Comparison of ENCODE assay signal across 8 cellular contexts in the genomic region with DNA sequence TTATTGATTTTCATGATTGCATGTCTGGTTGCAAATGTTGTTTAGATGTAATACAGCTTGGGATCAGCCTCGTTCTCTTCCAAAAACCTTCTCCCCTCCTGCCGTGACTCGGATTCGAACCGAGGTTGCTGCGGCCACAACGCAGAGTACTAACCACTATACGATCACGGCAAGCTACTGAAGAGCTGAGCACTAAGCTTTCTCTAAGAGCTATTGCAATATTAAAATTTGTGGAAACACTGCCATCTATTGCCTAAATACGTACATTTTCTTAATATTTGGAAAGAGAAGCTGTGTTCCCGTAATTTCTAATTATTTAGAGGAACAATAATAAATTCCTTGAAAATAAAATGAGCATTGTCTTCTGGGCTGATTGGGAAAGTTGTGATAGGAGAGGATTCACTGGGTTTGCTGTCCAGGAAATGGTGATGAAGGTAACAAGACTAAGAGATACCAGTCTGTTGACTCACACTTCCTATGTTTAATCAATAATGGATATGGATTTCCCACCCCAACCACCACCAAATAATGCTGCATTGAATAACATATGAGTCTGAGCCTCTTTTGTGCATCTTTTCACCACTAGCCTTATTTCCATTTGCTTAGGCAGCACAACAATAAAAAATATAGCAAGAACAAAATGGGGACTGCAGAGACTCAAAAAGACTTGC.
DNase-seq lines count a peak whose midpoint lies in the region; ATAC-seq and TF ChIP-seq lines count a peak whose summit lies in the region.

No MANE protein-coding gene starts in this region.

- no peak for ATAC-seq in stimulated activated naive CD8-positive, alpha-beta T cell treated with anti-CD3 and anti-CD28 coated beads, Interleukin-15, amount 100 ng/mL, for 72 hours

- DNase-seq in DMS79 (lab: John Stamatoyannopoulos, UW) (peak; percentile 64), MG63 (peak; percentile 96), amniotic stem cell (lab: John Stamatoyannopoulos, UW) (peak; percentile 30), hypothalamus (lab: John Stamatoyannopoulos, UW) (peak in 27 of 51 donors; percentile 2 to 80 (median 39)), epidermal melanocyte (ENCODE audit: insufficient read length, low spot score) (no peak), nephron progenitor cell (no peak)
- DNase-seq in stimulated activated naive CD8-positive, alpha-beta T cell treated with anti-CD3 and anti-CD28 coated beads, Interleukin-15, amount 100 ng/mL, for 72 hours, result no peak
- DNase-seq in stimulated activated CD4-positive, alpha-beta T cell treated with anti-CD3 and anti-CD28 coated beads, Interleukin-12 subunit alpha, Interleukin-12 subunit beta, amount 100 ng/mL, for 4 hours, result no peak

- H3K9me3 ChIP-seq in MG63, result peaks cover 15% of the 10 kb centered on the region

- peaks cover 5% of the 10 kb centered on the region for H3K4me1 Mint-ChIP-seq in stimulated activated naive CD8-positive, alpha-beta T cell treated with anti-CD3 and anti-CD28 coated beads, Interleukin-15, amount 100 ng/mL, for 72 hours
- peaks cover 11% of the 10 kb centered on the region for H3K4me1 Mint-ChIP-seq in nephron progenitor cell

- no peak for TF ChIP-seq CTCF in nephron progenitor cell (IDR thresholded peaks at IDR 0.05)

- H3K4me3 Mint-ChIP-seq in stimulated activated naive CD8-positive, alpha-beta T cell treated with anti-CD3 and anti-CD28 coated beads, Interleukin-15, amount 100 ng/mL, for 72 hours, result peak overlapping the region in 1 of 2 donors; percentile 42
- H3K4me3 Mint-ChIP-seq in nephron progenitor cell, result no peak overlapping the region

- no peaks in the 10 kb centered on the region for H3K36me3 ChIP-seq in MG63

- H3K9me3 Mint-ChIP-seq in stimulated activated naive CD8-positive, alpha-beta T cell treated with anti-CD3 and anti-CD28 coated beads, Interleukin-15, amount 100 ng/mL, for 72 hours, result no peaks in the 10 kb centered on the region
- peaks cover 9% of the 10 kb centered on the region for H3K9me3 Mint-ChIP-seq in nephron progenitor cell

- no peak overlapping the region for H3K27ac Mint-ChIP-seq in stimulated activated naive CD8-positive, alpha-beta T cell treated with anti-CD3 and anti-CD28 coated beads, Interleukin-15, amount 100 ng/mL, for 72 hours
- H3K27ac Mint-ChIP-seq in nephron progenitor cell, result no peak overlapping the region

- no peaks in the 10 kb centered on the region for H3K36me3 Mint-ChIP-seq in nephron progenitor cell (ENCODE audit: low read depth)

- H3K4me3 ChIP-seq in MG63, result no peak overlapping the region

- H3K27me3 ChIP-seq in MG63, result peaks cover 5% of the 10 kb centered on the region; the same call in 1 of the 2 replicates

- peaks cover 36% of the 10 kb centered on the region for H3K27me3 Mint-ChIP-seq in stimulated activated naive CD8-positive, alpha-beta T cell treated with anti-CD3 and anti-CD28 coated beads, Interleukin-15, amount 100 ng/mL, for 72 hours
- peaks cover 5% of the 10 kb centered on the region for H3K27me3 Mint-ChIP-seq in nephron progenitor cell (ENCODE audit: low read depth, poor library complexity)

Comparison
In these comparisons a context has a peak if more than half of its experiments do, and no peak if none do; other contexts are left out.
1. DNase-seq: peak in DMS79 (single experiment), MG63 (single experiment), amniotic stem cell (single experiment) and hypothalamus (27 of 51); none in epidermal melanocyte (single experiment), stimulated activated naive CD8-positive, alpha-beta T cell treated with anti-CD3 and anti-CD28 coated beads, Interleukin-15, amount 100 ng/mL, for 72 hours (0 of 2), nephron progenitor cell (single experiment) and stimulated activated CD4-positive, alpha-beta T cell treated with anti-CD3 and anti-CD28 coated beads, Interleukin-12 subunit alpha, Interleukin-12 subunit beta, amount 100 ng/mL, for 4 hours (single experiment).